ENCODE assay signal across 1 cellular context in genomic region chr12:57111046-57111698, GRCh38.
TF ChIP-seq lines count a peak whose summit lies in the region.

STAT6 (minus strand) TSS chr12:57111362; CDS start chr12:57108278, 3,084 bp downstream.

TF ChIP-seq in K562, 482 proteins besides CTCF, POLR2A, EP300 and RAD21 (continued from another document and continues in another):
- TF ChIP-seq CUX1 (CRISPR knock-in tag; IDR thresholded peaks at IDR 0.05) = no peak
- TF ChIP-seq GTF2E2 (tag; IDR thresholded peaks at IDR 0.05) = no peak
- no peak for TF ChIP-seq ZNF518B (CRISPR knock-in tag; IDR thresholded peaks at IDR 0.05)
- no peak for TF ChIP-seq MCM2 (IDR thresholded peaks at IDR 0.05; ENCODE audit: low read depth)
- TF ChIP-seq ZNF280A (IDR thresholded peaks at IDR 0.05; ENCODE audit: low read depth, partially characterized antibody) = no peak
- no peak for TF ChIP-seq ZNF436 (CRISPR knock-in tag; IDR thresholded peaks at IDR 0.05)
- no peak for TF ChIP-seq ARID3A (IDR thresholded peaks at IDR 0.05; ENCODE audit: borderline replicate concordance, low read depth, low read length)
- TF ChIP-seq ZNF140 (CRISPR knock-in tag; IDR thresholded peaks at IDR 0.05) = no peak
- TF ChIP-seq KLF16 (IDR thresholded peaks at IDR 0.05) = no peak
- no peak for TF ChIP-seq ZNF3 (CRISPR knock-in tag; IDR thresholded peaks at IDR 0.05)
- TF ChIP-seq TGIF2 (CRISPR knock-in tag; IDR thresholded peaks at IDR 0.05) = no peak
- no peak for TF ChIP-seq PBX2 (CRISPR knock-in tag; IDR thresholded peaks at IDR 0.05; ENCODE audit: low read depth)
- TF ChIP-seq PBX2 (tag; conservative IDR thresholded peaks at IDR 0.05; ENCODE audit: low read depth) = no peak
- no peak for TF ChIP-seq XRCC3 (IDR thresholded peaks at IDR 0.05)
- no peak for TF ChIP-seq MITF (IDR thresholded peaks at IDR 0.05)
- peak; percentile 88 for TF ChIP-seq SUPT5H (IDR thresholded peaks at IDR 0.05)
- no peak for TF ChIP-seq NR2F6 (CRISPR knock-in tag; IDR thresholded peaks at IDR 0.05)
- TF ChIP-seq ZFP1 (CRISPR knock-in tag; IDR thresholded peaks at IDR 0.05) = no peak
- no peak for TF ChIP-seq ZNF699 (CRISPR knock-in tag; IDR thresholded peaks at IDR 0.05; ENCODE audit: insufficient replicate concordance)
- TF ChIP-seq HMG20B (CRISPR knock-in tag; IDR thresholded peaks at IDR 0.05) = no peak
- peak; percentile 39; the same call in 1 of the 2 replicates for TF ChIP-seq LEF1 (IDR thresholded peaks at IDR 0.05)
- no peak for TF ChIP-seq ZBTB17 (CRISPR knock-in tag; IDR thresholded peaks at IDR 0.05)
- no peak for TF ChIP-seq TRIM24 (IDR thresholded peaks at IDR 0.05)
- TF ChIP-seq NCOA6 (IDR thresholded peaks at IDR 0.05) = no peak
- TF ChIP-seq ZBTB11 (CRISPR knock-in tag; IDR thresholded peaks at IDR 0.05) = 0 out of 6 replicates have a peak, but pooled peaks of 1 of the 3 experiments have one; percentile 10
- no peak for TF ChIP-seq GTF2B (IDR thresholded peaks at IDR 0.05; ENCODE audit: extremely low read depth, insufficient read length)
- TF ChIP-seq PHF8 (IDR thresholded peaks at IDR 0.05; ENCODE audit: borderline replicate concordance, low read length) = peak; percentile 49; the same call in 1 of the 2 replicates
- no peak for TF ChIP-seq ZNF41 (CRISPR knock-in tag; conservative IDR thresholded peaks at IDR 0.05)
- TF ChIP-seq MNT (conservative IDR thresholded peaks at IDR 0.05) = no peak; a peak in 2 of 4 replicates
- no peak for TF ChIP-seq FOXK1 (CRISPR knock-in tag; IDR thresholded peaks at IDR 0.05; ENCODE audit: borderline replicate concordance)
- TF ChIP-seq ZC3H8 (IDR thresholded peaks at IDR 0.05) = 0 out of 2 replicates have a peak, but pooled peaks have one; percentile 59
- no peak for TF ChIP-seq XRCC5 (IDR thresholded peaks at IDR 0.05; ENCODE audit: low read depth, low read length)
- no peak for TF ChIP-seq CREBBP (IDR thresholded peaks at IDR 0.05; ENCODE audit: low read depth, low read length)
- no peak for TF ChIP-seq PML (IDR thresholded peaks at IDR 0.05; ENCODE audit: low read length)
- no peak for TF ChIP-seq RBM39 (optimal IDR thresholded peaks at IDR 0.05; ENCODE audit: low read depth, low read length)
- TF ChIP-seq USF1 (CRISPR knock-in tag; IDR thresholded peaks at IDR 0.05) = no peak
- TF ChIP-seq GATAD2B (IDR thresholded peaks at IDR 0.05; ENCODE audit: borderline replicate concordance) = no peak
- TF ChIP-seq TBL1XR1 (IDR thresholded peaks at IDR 0.05; ENCODE audit: low read length in 2 of 2) = no peak
